In the genomic region with DNA sequence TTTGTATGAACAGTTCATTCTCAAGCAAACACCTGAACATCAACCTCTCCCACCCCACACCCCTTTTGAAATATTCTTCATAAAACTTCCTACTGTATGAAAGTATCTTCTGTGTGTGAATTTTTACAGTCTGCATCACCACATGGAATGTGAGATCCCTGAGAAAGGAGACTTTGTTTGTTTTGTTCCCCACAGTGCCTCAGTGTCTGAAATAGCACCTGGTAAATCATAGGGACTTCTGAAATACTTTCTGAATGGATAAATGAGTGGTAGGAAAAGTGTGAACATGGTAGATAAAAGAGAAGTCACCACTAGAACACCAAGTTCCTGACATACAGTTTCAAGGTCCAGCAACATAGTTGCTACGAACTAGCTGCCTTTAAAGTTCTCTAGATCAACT, we compare ENCODE assay signal across 12 cellular contexts. TPM values are rescaled to one million over a fixed set of nuclear protein-coding genes. Genes with fewer than 3 reads are reported as not detected.
DNase-seq lines count a peak whose midpoint lies in the region; FAIRE-seq and TF ChIP-seq lines count a peak whose summit lies in the region.
"Had no signal": no experiment of that assay in that cellular context is flagged by ENCODE, and none has a peak within 500 bp of the region (broad histone marks: within the 10 kb centered on the region; RNA-seq: fewer than 3 reads in every experiment).

No MANE protein-coding gene starts in this region.

- H3K36me3 Mint-ChIP-seq in chondrocyte (ENCODE audit: low read depth): no peaks in the 10 kb centered on the region

- DNase-seq in NCI-H226 (peak; percentile 27), chondrocyte (ENCODE audit: low spot score) (no peak), kidney glomerular epithelial cell (lab: John Stamatoyannopoulos, UW) (peak; percentile 33), urothelium cell line (ENCODE audit: low spot score) (peak; percentile 10), AML-193 (lab: John Stamatoyannopoulos, UW) (no peak), HuH-7 (ENCODE audit: low spot score) (no peak), NCI-H2107 (lab: John Stamatoyannopoulos, UW) (no peak)
- DNase-seq: NCI-H774, SJCRH30 had no signal

- peaks cover 6% of the 10 kb centered on the region for H3K9me3 Mint-ChIP-seq in chondrocyte (ENCODE audit: low read depth)

- peak overlapping the region; percentile 18 for H3K27ac Mint-ChIP-seq in chondrocyte (ENCODE audit: unreplicated experiment)

- peaks cover 39% of the 10 kb centered on the region for H3K4me1 Mint-ChIP-seq in chondrocyte (ENCODE audit: low read depth)

- H3K4me3 Mint-ChIP-seq in chondrocyte (ENCODE audit: unreplicated experiment): no peak overlapping the region

- no peaks in the 10 kb centered on the region for H3K27me3 Mint-ChIP-seq in chondrocyte (ENCODE audit: low read depth)

- TF ChIP-seq CTCF in chondrocyte (IDR thresholded peaks at IDR 0.05): no peak

- FAIRE-seq in urothelium cell line (lab: Jason Lieb, UNC): no peak

RNA-seq across cellular contexts. Expression of a gene that starts 1.6 kb away (rescaled TPM):
- not detected in 3 replicates for total RNA-seq in chondrocyte
- total RNA-seq: H4, NCI-H460, RPMI7951, SJCRH30 had no signal

Comparison
In these comparisons a context has a peak if more than half of its experiments do, and no peak if none do; other contexts are left out.
1. DNase-seq: peak in NCI-H226 (single experiment), kidney glomerular epithelial cell (single experiment) and urothelium cell line (single experiment); none in chondrocyte (single experiment), AML-193 (0 of 2), HuH-7 (single experiment) and NCI-H2107 (single experiment).